8 cellular contexts compared by ENCODE assay signal in the genomic region with DNA sequence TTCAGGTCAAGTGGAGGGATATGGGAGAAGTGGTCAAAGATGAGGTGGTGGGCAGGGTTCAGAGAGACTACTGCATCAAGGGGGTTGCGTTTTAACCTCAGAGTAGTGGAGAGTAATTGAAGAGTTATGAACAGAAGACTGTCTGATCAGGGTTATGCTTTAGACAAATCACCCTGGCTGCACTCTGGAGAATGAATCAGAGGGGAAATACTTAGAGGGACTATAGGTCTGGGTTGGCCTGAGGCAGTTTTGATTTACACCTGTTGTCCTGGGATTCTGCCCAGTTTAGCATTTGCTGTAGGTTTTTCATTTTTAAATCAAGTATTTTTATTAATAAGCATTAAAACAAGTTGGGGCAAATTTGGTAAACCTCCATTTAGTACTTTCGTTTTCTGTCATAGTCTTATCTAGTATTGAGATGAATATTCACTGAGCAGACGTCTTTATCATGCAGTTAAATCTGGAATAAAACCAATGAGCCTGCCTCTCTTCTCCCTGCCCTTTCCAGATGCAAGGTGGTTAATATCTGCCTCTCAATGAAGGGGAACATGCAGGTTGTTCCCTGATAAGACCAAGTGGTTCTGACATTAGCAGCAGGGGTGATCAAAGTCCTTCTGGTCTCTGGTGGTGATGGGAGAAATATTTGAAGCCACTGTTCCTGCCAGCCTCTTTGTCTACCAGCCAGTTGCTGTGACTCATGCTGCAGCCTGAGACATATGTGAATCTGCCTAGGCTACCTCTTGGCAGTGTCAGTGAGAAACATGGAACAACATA.
A peak's percentile ranks its signal among the peaks of the same experiment; 100 is the strongest.
DNase-seq lines count a peak whose midpoint lies in the region; ATAC-seq lines count a peak whose summit lies in the region.

No MANE protein-coding gene starts in this region.

- peak overlapping the region; percentile 14 for H3K27ac Mint-ChIP-seq in activated naive CD8-positive, alpha-beta T cell
- no peak overlapping the region for H3K27ac Mint-ChIP-seq in stimulated activated naive CD8-positive, alpha-beta T cell treated with anti-CD3 and anti-CD28 coated beads, Interleukin-15, amount 100 ng/mL, for 72 hours

- ATAC-seq in HG03469 (IDR thresholded peaks at IDR 0.05; ENCODE audit: unreplicated experiment): peak; percentile 48
- peak; percentile 62 for ATAC-seq in stimulated activated naive CD8-positive, alpha-beta T cell treated with anti-CD3 and anti-CD28 coated beads, Interleukin-15, amount 100 ng/mL, for 72 hours

- H3K9me3 Mint-ChIP-seq in activated naive CD8-positive, alpha-beta T cell (ENCODE audit: low read depth): no peaks in the 10 kb centered on the region
- no peaks in the 10 kb centered on the region for H3K9me3 Mint-ChIP-seq in stimulated activated naive CD8-positive, alpha-beta T cell treated with anti-CD3 and anti-CD28 coated beads, Interleukin-15, amount 100 ng/mL, for 72 hours

- no peak overlapping the region for H3K4me3 Mint-ChIP-seq in activated naive CD8-positive, alpha-beta T cell
- peak overlapping the region; percentile 35 to 38 for H3K4me3 Mint-ChIP-seq in stimulated activated naive CD8-positive, alpha-beta T cell treated with anti-CD3 and anti-CD28 coated beads, Interleukin-15, amount 100 ng/mL, for 72 hours

- H3K27me3 Mint-ChIP-seq in activated naive CD8-positive, alpha-beta T cell: no peaks in the 10 kb centered on the region
- H3K27me3 Mint-ChIP-seq in stimulated activated naive CD8-positive, alpha-beta T cell treated with anti-CD3 and anti-CD28 coated beads, Interleukin-15, amount 100 ng/mL, for 72 hours: no peaks in the 10 kb centered on the region

- peak; percentile 1 to 2 for DNase-seq in stimulated activated CD4-positive, alpha-beta T cell treated with anti-CD3 and anti-CD28 coated beads, Interleukin-12 subunit alpha, Interleukin-12 subunit beta, amount 100 ng/mL, for 24 hours (ENCODE audit: low read depth in 2 of 2)
- DNase-seq in stimulated activated CD4-positive, alpha-beta T cell treated with anti-CD3 and anti-CD28 coated beads, Interleukin-4, amount 100 ng/mL, for 4 hours: no peak
- DNase-seq in stimulated activated naive CD8-positive, alpha-beta T cell treated with anti-CD3 and anti-CD28 coated beads, Interleukin-15, amount 100 ng/mL, for 72 hours: peak; percentile 3 to 24
- DNase-seq in NCI-H526 treated with DMSO at 0.1 percent for 48 hours (lab: John Stamatoyannopoulos, UW): no peak
- no peak for DNase-seq in hepatic stellate cell (ENCODE audit: low spot score)
- no peak for DNase-seq in effector CD8-positive, alpha-beta T cell (lab: John Stamatoyannopoulos, UW)

- peaks cover 19% of the 10 kb centered on the region for H3K4me1 Mint-ChIP-seq in activated naive CD8-positive, alpha-beta T cell (ENCODE audit: low read depth)
- peaks cover 24% of the 10 kb centered on the region for H3K4me1 Mint-ChIP-seq in stimulated activated naive CD8-positive, alpha-beta T cell treated with anti-CD3 and anti-CD28 coated beads, Interleukin-15, amount 100 ng/mL, for 72 hours

- H3K36me3 Mint-ChIP-seq in activated naive CD8-positive, alpha-beta T cell: no peaks in the 10 kb centered on the region

Comparison
In these comparisons a context has a peak if more than half of its experiments do, and no peak if none do; other contexts are left out.
1. DNase-seq: peak in stimulated activated CD4-positive, alpha-beta T cell treated with anti-CD3 and anti-CD28 coated beads, Interleukin-12 subunit alpha, Interleukin-12 subunit beta, amount 100 ng/mL, for 24 hours (2 of 2) and stimulated activated naive CD8-positive, alpha-beta T cell treated with anti-CD3 and anti-CD28 coated beads, Interleukin-15, amount 100 ng/mL, for 72 hours (2 of 2); none in stimulated activated CD4-positive, alpha-beta T cell treated with anti-CD3 and anti-CD28 coated beads, Interleukin-4, amount 100 ng/mL, for 4 hours (0 of 2), NCI-H526 treated with DMSO at 0.1 percent for 48 hours (single experiment), hepatic stellate cell (single experiment) and effector CD8-positive, alpha-beta T cell (single experiment).